ENCODE assay signal across 9 cellular contexts in genomic region chr15:58330836-58331561, GRCh38.
A peak's percentile ranks its signal among the peaks of the same experiment; 100 is the strongest.
DNase-seq lines count a peak whose midpoint lies in the region; ATAC-seq, FAIRE-seq and TF ChIP-seq lines count a peak whose summit lies in the region.
"Had no signal": no experiment of that assay in that cellular context is flagged by ENCODE, and none has a peak within 500 bp of the region (broad histone marks: within the 10 kb centered on the region; RNA-seq: fewer than 3 reads in every experiment).

No MANE protein-coding gene starts in this region.

- H3K27me3 ChIP-seq in heart left ventricle: no peaks in the 10 kb centered on the region
- H3K27me3 ChIP-seq in GM12878 (replicated peaks in 1 of 2; ENCODE audit: control insufficient read depth in 2 of 2, insufficient read depth in 2 of 2, low read length in 1 of 2): no peaks in the 10 kb centered on the region
- no peaks in the 10 kb centered on the region for H3K27me3 ChIP-seq in mesenchymal stem cell (ENCODE audit: control insufficient read depth in 1 of 2, insufficient read depth in 1 of 2, low read length in 2 of 2)

- no TSS peak for BruUV-seq in GM12878 (replicated peaks; lab: Mats Ljungman, UMichigan)

- POLR2A ChIA-PET in GM12878 (lab: Charles Lee): no interaction called here

- in situ Hi-C loops in GM12878 (cut with MboI): no loop called here

- H3K9me3 ChIP-seq in heart left ventricle (peaks cover 0 to 18% (median 0%) of the 10 kb centered on the region in 12 donors), GM12878 (replicated peaks; ENCODE audit: control insufficient read depth, insufficient read depth, low read length) (no peaks in the 10 kb centered on the region; the same call in 1 of the 3 replicates), mesenchymal stem cell (ENCODE audit: control insufficient read depth, low read length) (peaks cover 12% of the 10 kb centered on the region)

- DNase-seq in heart left ventricle: no peak
- no peak for DNase-seq in left ventricle myocardium superior
- DNase-seq in GM12878 (ENCODE audit: low read depth, low spot score): no peak
- DNase-seq in mesenchymal stem cell: peak; percentile 49
- DNase-seq in NCI-H146 treated with DMSO at 0.1 percent for 48 hours (lab: John Stamatoyannopoulos, UW; ENCODE audit: unreplicated experiment): no peak
- DNase-seq in NCI-H2171 (lab: John Stamatoyannopoulos, UW): no peak
- DNase-seq in mucosa of gallbladder (ENCODE audit: low spot score): no peak
- DNase-seq: activated CD8-positive, alpha-beta memory T cell treated with anti-CD3 and anti-CD28 coated beads for 24 hours had no signal

- TF ChIP-seq RAD21 in GM12878 (IDR thresholded peaks at IDR 0.05; ENCODE audit: insufficient read depth, low read depth, low read length): no peak

- peak overlapping the region; percentile 76 for H2BK15ac ChIP-seq in mesenchymal stem cell (ENCODE audit: low read depth, poor library complexity, severe bottlenecking)

- H3K4ac ChIP-seq in mesenchymal stem cell (ENCODE audit: low read depth in 1 of 2, low read length in 2 of 2): peak overlapping the region; percentile 75 to 98

- peak overlapping the region; percentile 93 for H3K18ac ChIP-seq in mesenchymal stem cell (ENCODE audit: low read depth in 1 of 2, low read length in 2 of 2)

- peak overlapping the region; percentile 33 for H2AK5ac ChIP-seq in mesenchymal stem cell (ENCODE audit: low read length, severe bottlenecking)

- TF ChIP-seq POLR2A in heart left ventricle (IDR thresholded peaks at IDR 0.05) (no peak), GM12878 (IDR thresholded peaks at IDR 0.05; ENCODE audit: low read depth, low read length) (no peak)

- peak overlapping the region; percentile 98 for H2BK120ac ChIP-seq in mesenchymal stem cell (ENCODE audit: low read depth, low read length)

- intact Hi-C loops in heart left ventricle (cut with DNase I) (loop anchor here in 3 of 10 donors (5.0 to 10.0 kb wide), 7 partner anchors 104 to 444 kb away; partner anchors contain the start of genes ADAM10 (in 1 of the 3) and MINDY2 (in 1 of the 3)), left ventricle myocardium superior (cut with micrococcal nuclease) (no loop called here), GM12878 (cut with micrococcal nuclease; ENCODE audit: unreplicated experiment) (no loop called here)

- H2BK5ac ChIP-seq in mesenchymal stem cell (ENCODE audit: low read depth, low read length, poor library complexity, severe bottlenecking): peak overlapping the region; percentile 33

- H3K79me1 ChIP-seq in mesenchymal stem cell (replicated peaks; ENCODE audit: low read length, poor library complexity, severe bottlenecking): no peaks in the 10 kb centered on the region

- H2BK12ac ChIP-seq in mesenchymal stem cell (ENCODE audit: low read length in 2 of 2): peak overlapping the region; percentile 44 to 93

- H3K4me2 ChIP-seq in GM12878 (ENCODE audit: control insufficient read depth, insufficient read depth) (no peak overlapping the region; the same call in 1 of the 2 replicates), mesenchymal stem cell (ENCODE audit: low read length, poor library complexity, severe bottlenecking) (no peak overlapping the region)

- CTCF ChIA-PET in GM12878 (lab: Yijun Ruan, JAX): interaction anchor here (0.8 to 1.1 kb wide), 3 partner anchors 9 to 127 kb away, joined by 3 read pairs; no protein-coding TSS in a partner anchor

- no peaks in the 10 kb centered on the region for H4K20me1 ChIP-seq in GM12878 (ENCODE audit: control insufficient read depth, insufficient read depth)

- TF ChIP-seq CTCF in heart left ventricle (IDR thresholded peaks at IDR 0.05): no peak
- TF ChIP-seq CTCF in GM12878 (IDR thresholded peaks at IDR 0.05 in 2 of 3, conservative IDR thresholded peaks at IDR 0.05 in 1 of 3; ENCODE audit: control insufficient read depth in 2 of 3, extremely low read depth in 1 of 3, insufficient read depth in 1 of 3, low read depth in 3 of 3, low read length in 3 of 3): no peak

- peak overlapping the region in 11 of 12 donors; percentile 79 to 95 (median 92) for H3K27ac ChIP-seq in heart left ventricle
- no peak overlapping the region for H3K27ac ChIP-seq in GM12878 (ENCODE audit: control insufficient read depth, insufficient read depth)
- peak overlapping the region; percentile 89 for H3K27ac ChIP-seq in mesenchymal stem cell (ENCODE audit: low read length, poor library complexity, severe bottlenecking)
- peak overlapping the region; percentile 70 for H3K27ac ChIP-seq in urinary bladder (ENCODE audit: low read depth)

- H3K9ac ChIP-seq in GM12878 (ENCODE audit: control insufficient read depth, insufficient read depth, low read length) (no peak overlapping the region), mesenchymal stem cell (ENCODE audit: low read length) (peak overlapping the region; percentile 62)

- H3K4me3 ChIP-seq in heart left ventricle (peak overlapping the region in 2 of 12 donors; percentile 1 to 14), GM12878 (no peak overlapping the region), mesenchymal stem cell (ENCODE audit: insufficient read depth in 1 of 2, low read depth in 1 of 2, low read length in 2 of 2) (peak overlapping the region in 1 of 2 experiments; percentile 26), urinary bladder (ENCODE audit: low read depth, low read length) (no peak overlapping the region)

- peak overlapping the region; percentile 62 for H4K8ac ChIP-seq in mesenchymal stem cell (ENCODE audit: low read length)

- RAD21 ChIA-PET in GM12878 (lab: Charles Lee; ENCODE audit: unreplicated experiment): interaction anchor here (0.9 to 2.3 kb wide), 4 partner anchors 30 to 88 kb away, joined by 3 to 11 read pairs (median 3); no protein-coding TSS in a partner anchor

- no peak for ATAC-seq in heart left ventricle
- ATAC-seq in left ventricle myocardium superior: no peak
- ATAC-seq in GM12878: no peak

- no peaks in the 10 kb centered on the region for H3K79me2 ChIP-seq in GM12878 (ENCODE audit: control insufficient read depth, insufficient read depth, low read length)

- H3K4me1 ChIP-seq in heart left ventricle (peaks cover 8 to 48% (median 31%) of the 10 kb centered on the region in 12 donors), GM12878 (ENCODE audit: control insufficient read depth, insufficient read depth, low read length) (peaks cover 28% of the 10 kb centered on the region), mesenchymal stem cell (ENCODE audit: control insufficient read depth, insufficient read depth, low read depth, low read length) (peaks cover 16% of the 10 kb centered on the region), urinary bladder (ENCODE audit: insufficient read depth) (peaks cover 3% of the 10 kb centered on the region)

- no peak for FAIRE-seq in GM12878 (lab: Jason Lieb, UNC)

- H3K14ac ChIP-seq in mesenchymal stem cell (ENCODE audit: low read length in 2 of 2): peak overlapping the region in 1 of 2 experiments; percentile 43

- H3K36me3 ChIP-seq in heart left ventricle (no peaks in the 10 kb centered on the region), GM12878 (ENCODE audit: control insufficient read depth in 2 of 2, insufficient read depth in 2 of 2, low read length in 1 of 2) (no peaks in the 10 kb centered on the region), mesenchymal stem cell (ENCODE audit: control insufficient read depth in 1 of 2, insufficient read depth in 2 of 2, low read depth in 1 of 2, low read length in 2 of 2) (no peaks in the 10 kb centered on the region), urinary bladder (ENCODE audit: insufficient read depth) (no peaks in the 10 kb centered on the region)

- TF ChIP-seq EP300 in GM12878 (IDR thresholded peaks at IDR 0.05; ENCODE audit: borderline replicate concordance in 1 of 2, control insufficient read depth in 1 of 2, low read depth in 2 of 2, low read length in 2 of 2): no peak

- SMC1A ChIA-PET in GM12878 (lab: Charles Lee; ENCODE audit: uncharacterized antibody, unreplicated experiment): interaction anchor here (0.6 to 4.7 kb wide), 14 partner anchors 7 to 130 kb away, joined by 3 to 29 read pairs (median 4); no protein-coding TSS in a partner anchor

- peak overlapping the region; percentile 91 for H4K91ac ChIP-seq in mesenchymal stem cell (ENCODE audit: low read length)

- H3K23ac ChIP-seq in mesenchymal stem cell (ENCODE audit: low read length in 2 of 2): no peak overlapping the region

- H2AFZ ChIP-seq in GM12878 (ENCODE audit: control insufficient read depth, low read depth, low read length) (0 out of 2 replicates have a peak overlapping the region, but pooled peaks have one; percentile 9), mesenchymal stem cell (ENCODE audit: low read depth, low read length) (no peak overlapping the region)

- 51 to 61% (median 58%) methylated on average over 8 of the region's 8 CpGs for WGBS in heart left ventricle, 4 donors
- WGBS in GM12878 (ENCODE audit: insufficient coverage, insufficient replicate concordance, low lambda C conversion rate, missing lambda C conversion rate): 73% methylated on average over 8 of the region's 8 CpGs
- WGBS in mesenchymal stem cell: 48% methylated on average over 6 of the region's 8 CpGs
- WGBS in urinary bladder: 64% methylated on average over 8 of the region's 8 CpGs

TF ChIP-seq in GM12878, 131 proteins besides CTCF, POLR2A, EP300 and RAD21 (continues in another document):
- TF ChIP-seq, protein P1, sequence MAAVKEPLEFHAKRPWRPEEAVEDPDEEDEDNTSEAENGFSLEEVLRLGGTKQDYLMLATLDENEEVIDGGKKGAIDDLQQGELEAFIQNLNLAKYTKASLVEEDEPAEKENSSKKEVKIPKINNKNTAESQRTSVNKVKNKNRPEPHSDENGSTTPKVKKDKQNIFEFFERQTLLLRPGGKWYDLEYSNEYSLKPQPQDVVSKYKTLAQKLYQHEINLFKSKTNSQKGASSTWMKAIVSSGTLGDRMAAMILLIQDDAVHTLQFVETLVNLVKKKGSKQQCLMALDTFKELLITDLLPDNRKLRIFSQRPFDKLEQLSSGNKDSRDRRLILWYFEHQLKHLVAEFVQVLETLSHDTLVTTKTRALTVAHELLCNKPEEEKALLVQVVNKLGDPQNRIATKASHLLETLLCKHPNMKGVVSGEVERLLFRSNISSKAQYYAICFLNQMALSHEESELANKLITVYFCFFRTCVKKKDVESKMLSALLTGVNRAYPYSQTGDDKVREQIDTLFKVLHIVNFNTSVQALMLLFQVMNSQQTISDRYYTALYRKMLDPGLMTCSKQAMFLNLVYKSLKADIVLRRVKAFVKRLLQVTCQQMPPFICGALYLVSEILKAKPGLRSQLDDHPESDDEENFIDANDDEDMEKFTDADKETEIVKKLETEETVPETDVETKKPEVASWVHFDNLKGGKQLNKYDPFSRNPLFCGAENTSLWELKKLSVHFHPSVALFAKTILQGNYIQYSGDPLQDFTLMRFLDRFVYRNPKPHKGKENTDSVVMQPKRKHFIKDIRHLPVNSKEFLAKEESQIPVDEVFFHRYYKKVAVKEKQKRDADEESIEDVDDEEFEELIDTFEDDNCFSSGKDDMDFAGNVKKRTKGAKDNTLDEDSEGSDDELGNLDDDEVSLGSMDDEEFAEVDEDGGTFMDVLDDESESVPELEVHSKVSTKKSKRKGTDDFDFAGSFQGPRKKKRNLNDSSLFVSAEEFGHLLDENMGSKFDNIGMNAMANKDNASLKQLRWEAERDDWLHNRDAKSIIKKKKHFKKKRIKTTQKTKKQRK (IDR thresholded peaks at IDR 0.05; ENCODE audit: low read depth, low read length): no peak
- no peak for TF ChIP-seq YBX1 (IDR thresholded peaks at IDR 0.05)
